ENCODE assay signal across 7 cellular contexts in genomic region chr4:4541040-4541631, GRCh38. TPM values are rescaled to one million over a fixed set of nuclear protein-coding genes. Genes with fewer than 3 reads are reported as not detected.
DNase-seq lines count a peak whose midpoint lies in the region; ATAC-seq, FAIRE-seq and TF ChIP-seq lines count a peak whose summit lies in the region.

No MANE protein-coding gene starts in this region.

- DNase-seq in astrocyte of the spinal cord (ENCODE audit: low read depth, low spot score): peak; percentile 27
- peak; percentile 71 for DNase-seq in small intestine
- no peak for DNase-seq in KG1 (lab: John Stamatoyannopoulos, UW)

- WGBS in small intestine, 3 donors: 1 to 4% (median 3%) methylated on average over 10 of the region's 10 CpGs

- no peaks in the 10 kb centered on the region for H3K36me3 ChIP-seq in small intestine (ENCODE audit: control insufficient read depth in 2 of 2, insufficient read depth in 2 of 2, low read length in 2 of 2)

- in situ Hi-C loops in astrocyte of the spinal cord (cut with HindIII; ENCODE audit: low sequenced_read_pairs): no loop called here

- TF ChIP-seq CTCF in astrocyte of the spinal cord (IDR thresholded peaks at IDR 0.05; ENCODE audit: low read depth, low read length): no peak

- FAIRE-seq in small intestine (lab: Jason Lieb, UNC): no peak

- H3K4me3 ChIP-seq in astrocyte of the spinal cord (ENCODE audit: low read depth, low read length): peak overlapping the region; percentile 99
- H3K4me3 ChIP-seq in iPS-18c (ENCODE audit: insufficient read depth, low read depth, low read length): peak overlapping the region; percentile 96
- H3K4me3 ChIP-seq in small intestine (ENCODE audit: low read depth in 1 of 2, low read length in 2 of 2): peak overlapping the region; percentile 87 to 95

- peak overlapping the region; percentile 92 to 95 for H3K27ac ChIP-seq in small intestine (ENCODE audit: low read depth in 1 of 2, low read length in 1 of 2)

- H3K9me3 ChIP-seq in iPS-18c (ENCODE audit: control insufficient read depth, insufficient read depth, low read length) (no peaks in the 10 kb centered on the region), small intestine (ENCODE audit: control insufficient read depth, low read depth) (no peaks in the 10 kb centered on the region)

- no peaks in the 10 kb centered on the region for H3K27me3 ChIP-seq in small intestine (ENCODE audit: control insufficient read depth in 2 of 2, insufficient read depth in 2 of 2, low read length in 2 of 2)

- H3K4me1 ChIP-seq in small intestine (ENCODE audit: control insufficient read depth in 2 of 2, insufficient read depth in 1 of 2, low read depth in 1 of 2, low read length in 1 of 2): peaks cover 10 to 13% of the 10 kb centered on the region in 2 donors

- peak; percentile 38 for ATAC-seq in GM18498 (IDR thresholded peaks at IDR 0.05; ENCODE audit: unreplicated experiment)
- peak; percentile 55 for ATAC-seq in HG02938 (IDR thresholded peaks at IDR 0.05; ENCODE audit: unreplicated experiment)

TF ChIP-seq in PFSK-1, 5 proteins besides CTCF, POLR2A, EP300 and RAD21:
- TF ChIP-seq SIN3A (IDR thresholded peaks at IDR 0.05; ENCODE audit: borderline replicate concordance, insufficient read depth, low read length): peak; percentile 38; the same call in 1 of the 2 replicates
- no peak for TF ChIP-seq REST (IDR thresholded peaks at IDR 0.05; ENCODE audit: insufficient read depth in 1 of 2, low read depth in 2 of 2, low read length in 2 of 2)

RNA-seq across cellular contexts. Expression of gene STX18, which starts 0.7 kb away (rescaled TPM):
- 24.4 TPM for polyA plus RNA-seq in PFSK-1 (2012; ENCODE audit: insufficient read length, low read depth)
- polyA plus RNA-seq in small intestine: 10 to 100 TPM; 24.2 to 55.0 (median 38.1) TPM
